In the genomic region with DNA sequence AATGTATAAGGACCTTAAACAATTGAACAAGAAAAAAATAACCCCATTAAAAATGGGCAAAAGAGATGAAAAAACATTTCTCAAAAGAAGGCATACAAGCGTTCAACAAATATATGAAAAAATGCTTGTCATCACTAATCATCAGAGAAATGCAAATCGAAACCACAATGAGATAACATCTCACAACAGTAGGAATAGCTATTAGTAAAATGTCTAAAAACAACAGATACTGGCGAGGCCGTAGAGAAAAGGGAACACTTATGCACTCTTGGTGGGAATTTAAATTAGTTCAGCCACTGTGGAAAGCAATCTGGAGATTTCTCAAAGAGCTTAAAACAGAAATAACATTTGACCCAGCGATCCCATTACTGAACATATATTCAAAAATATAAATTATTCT, we compare ENCODE assay signal across 24 cellular contexts.
"Had no signal": no experiment of that assay in that cellular context is flagged by ENCODE, and none has a peak within 500 bp of the region (broad histone marks: within the 10 kb centered on the region; RNA-seq: fewer than 3 reads in every experiment).

No MANE protein-coding gene starts in this region.

- H3K36me3 Mint-ChIP-seq: immature natural killer cell; stimulated activated naive B cell treated with anti-CD40 and anti-IgM and Interleukin-4, amounts not matched to agents 10 μg/mL and 1 μg/mL and 100 μg/mL, for 72 hours had no signal

- H3K9me3 Mint-ChIP-seq: stimulated activated naive CD8-positive, alpha-beta T cell treated with anti-CD3 and anti-CD28 coated beads, Interleukin-15, Interleukin-2, amounts not matched to agents 100 ng/mL and 50 ng/mL, for 24 hours had no signal

- H3K27ac Mint-ChIP-seq: immature natural killer cell; natural killer cell; progenitor cell of endocrine pancreas; stimulated activated naive B cell treated with anti-CD40 and anti-IgM and Interleukin-4, amounts not matched to agents 10 μg/mL and 1 μg/mL and 100 μg/mL, for 72 hours; stimulated activated naive CD8-positive, alpha-beta T cell treated with anti-CD3 and anti-CD28 coated beads, Interleukin-15, Interleukin-2, amounts not matched to agents 100 ng/mL and 50 ng/mL, for 24 hours had no signal

- H3K27me3 Mint-ChIP-seq: progenitor cell of endocrine pancreas; stimulated activated naive B cell treated with anti-CD40 and anti-IgM and Interleukin-4, amounts not matched to agents 10 μg/mL and 1 μg/mL and 100 μg/mL, for 72 hours; stimulated activated naive CD8-positive, alpha-beta T cell treated with anti-CD3 and anti-CD28 coated beads, Interleukin-15, Interleukin-2, amounts not matched to agents 100 ng/mL and 50 ng/mL, for 24 hours had no signal

- DNase-seq: dermis blood vessel endothelial cell; effector memory CD4-positive, alpha-beta T cell; foreskin melanocyte; glutamatergic neuron; heart right ventricle; hippocampal formation; immature natural killer cell; left ventricle myocardium superior; natural killer cell; pancreas; right lobe of liver; small intestine; stimulated activated CD4-positive, alpha-beta T cell treated with anti-CD3 and anti-CD28 coated beads, Interleukin-15, amount 100 ng/mL, for 24 hours; stimulated activated CD4-positive, alpha-beta T cell treated with anti-CD3 and anti-CD28 coated beads, Interleukin-2, amount 100 ng/mL, for 48 hours; stimulated activated naive B cell treated with anti-CD40 and anti-IgM and Interleukin-4, amounts not matched to agents 10 μg/mL and 1 μg/mL and 100 μg/mL, for 72 hours; upper lobe of left lung had no signal

- H3K4me3 ChIP-seq: coronary artery, esophagus muscularis mucosa, heart right ventricle, lung, pancreas, right lobe of liver, thoracic aorta, tibial nerve, upper lobe of left lung had no signal

- H3K4me3 Mint-ChIP-seq: immature natural killer cell; natural killer cell; neural crest cell; stimulated activated naive B cell treated with anti-CD40 and anti-IgM and Interleukin-4, amounts not matched to agents 10 μg/mL and 1 μg/mL and 100 μg/mL, for 72 hours; stimulated activated naive CD8-positive, alpha-beta T cell treated with anti-CD3 and anti-CD28 coated beads, Interleukin-15, Interleukin-2, amounts not matched to agents 100 ng/mL and 50 ng/mL, for 24 hours had no signal

- H3K4me1 Mint-ChIP-seq: immature natural killer cell; natural killer cell; neural crest cell; stimulated activated naive B cell treated with anti-CD40 and anti-IgM and Interleukin-4, amounts not matched to agents 10 μg/mL and 1 μg/mL and 100 μg/mL, for 72 hours had no signal

- ATAC-seq: heart right ventricle; left ventricle myocardium superior; natural killer cell; pancreas; right lobe of liver; stimulated activated naive B cell treated with anti-CD40 and anti-IgM and Interleukin-4, amounts not matched to agents 10 μg/mL and 1 μg/mL and 100 μg/mL, for 72 hours had no signal
